In the genomic region with DNA sequence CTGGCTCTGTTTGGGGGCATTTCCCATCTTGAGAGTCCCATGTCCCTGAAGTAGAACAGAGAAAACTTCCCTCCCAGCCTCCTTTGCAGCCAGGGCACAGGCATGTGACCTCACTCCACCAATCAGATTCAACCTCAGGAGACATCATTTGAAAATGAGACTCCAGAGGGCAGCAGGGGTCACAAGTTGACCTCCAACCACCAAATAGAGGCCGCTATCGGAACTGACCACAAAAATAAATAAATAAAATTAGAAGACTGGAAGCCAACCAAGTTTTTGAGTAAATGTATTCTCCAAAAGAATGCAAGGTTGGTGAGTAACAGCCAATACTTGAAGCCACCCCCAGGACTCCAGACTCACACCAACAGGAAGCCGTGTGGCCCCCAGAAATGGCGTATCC, we compare ENCODE assay signal across 1 cellular context.
TF ChIP-seq lines count a peak whose summit lies in the region.

No MANE protein-coding gene starts in this region.

TF ChIP-seq in GM23338, 12 proteins besides CTCF, POLR2A, EP300 and RAD21 (continued from another document):
- TF ChIP-seq ZNF462 (CRISPR knock-in tag; IDR thresholded peaks at IDR 0.05): no peak
- TF ChIP-seq ZNF331 (CRISPR knock-in tag; IDR thresholded peaks at IDR 0.05; ENCODE audit: low read depth): no peak
- TF ChIP-seq STAT1 (IDR thresholded peaks at IDR 0.05; ENCODE audit: unreplicated experiment): no peak
- TF ChIP-seq ZNF114 (CRISPR knock-in tag; IDR thresholded peaks at IDR 0.05): no peak
- no peak for TF ChIP-seq EZH2phosphoT487 (IDR thresholded peaks at IDR 0.05; ENCODE audit: unreplicated experiment)
- TF ChIP-seq JUNB (IDR thresholded peaks at IDR 0.05; ENCODE audit: unreplicated experiment): no peak
- no peak for TF ChIP-seq CREB1 (CRISPR knock-in tag; IDR thresholded peaks at IDR 0.05; ENCODE audit: low read depth)
- TF ChIP-seq REST (IDR thresholded peaks at IDR 0.05; ENCODE audit: unreplicated experiment): no peak
- no peak for TF ChIP-seq POLR2AphosphoS5 (IDR thresholded peaks at IDR 0.05; ENCODE audit: low read depth)
- TF ChIP-seq ETS1 (IDR thresholded peaks at IDR 0.05): no peak
